24 cellular contexts compared by ENCODE assay signal in the genomic region with DNA sequence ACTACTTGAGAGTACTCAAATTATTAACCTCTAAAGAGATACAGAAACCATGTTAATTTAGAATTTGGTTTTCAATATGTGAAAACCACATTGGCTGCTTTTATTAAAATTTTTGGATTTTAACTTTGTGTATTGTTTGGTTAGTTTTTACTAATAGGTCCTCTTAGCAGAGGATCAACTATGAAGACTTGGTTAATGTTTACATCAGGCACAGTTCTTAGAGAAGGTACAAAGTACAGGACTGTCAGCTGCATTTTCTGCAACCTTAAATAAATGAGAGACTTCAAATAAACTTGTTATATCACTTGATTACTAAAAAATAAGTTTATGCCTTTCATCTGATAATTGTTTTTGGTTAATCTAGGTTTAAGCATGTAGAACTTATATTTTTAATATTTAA.
"Had no signal": no experiment of that assay in that cellular context is flagged by ENCODE, and none has a peak within 500 bp of the region (broad histone marks: within the 10 kb centered on the region; RNA-seq: fewer than 3 reads in every experiment).

No MANE protein-coding gene starts in this region.

- H3K4me3 ChIP-seq: adrenal gland, ascending aorta, esophagus muscularis mucosa, lower lobe of right lung, sigmoid colon, transverse colon had no signal

- H3K27ac ChIP-seq: adrenal gland, ascending aorta, esophagus muscularis mucosa, lower lobe of right lung, sigmoid colon, transverse colon had no signal

- ATAC-seq: lower lobe of right lung; stimulated activated naive B cell treated with anti-CD40 and anti-IgM and Interleukin-4, amounts not matched to agents 10 μg/mL and 1 μg/mL and 100 μg/mL, for 72 hours; WTC11 had no signal

- DNase-seq: activated CD8-positive, alpha-beta memory T cell treated with anti-CD3 and anti-CD28 coated beads for 24 hours; activated CD8-positive, alpha-beta memory T cell treated with anti-CD3 and anti-CD28 coated beads, Interleukin-2, amount 50 U/mL, for 4 hours; activated naive CD4-positive, alpha-beta T cell; activated T-cell treated with anti-CD3 and anti-CD28 coated beads, Interleukin-2, amount 50 U/mL, for 24 hours; adrenal gland; central memory CD4-positive, alpha-beta T cell; effector memory CD4-positive, alpha-beta T cell; glutamatergic neuron; hippocampal formation; lower lobe of right lung; mesendoderm; naive B cell; occipital lobe; posterior cingulate gyrus; sigmoid colon; stimulated activated CD4-positive, alpha-beta T cell treated with anti-CD3 and anti-CD28 coated beads, Interleukin-2, amount 100 ng/mL, for 48 hours; stimulated activated CD8-positive, alpha-beta memory T cell treated with anti-CD3 and anti-CD28 coated beads, Interleukin-4, amount 100 ng/mL, for 48 hours; stimulated activated naive B cell treated with anti-CD40 and anti-IgM and Interleukin-4, amounts not matched to agents 10 μg/mL and 1 μg/mL and 100 μg/mL, for 72 hours; T1000; transverse colon had no signal

- FAIRE-seq: urothelium cell line had no signal
